In genomic region chr6:71533939-71534379, GRCh38 we compare ENCODE assay signal across 8 cellular contexts.
DNase-seq lines count a peak whose midpoint lies in the region; ATAC-seq and TF ChIP-seq lines count a peak whose summit lies in the region.

No MANE protein-coding gene starts in this region.

- TF ChIP-seq CTCF in PC-9 (conservative IDR thresholded peaks at IDR 0.05) (peak; percentile 81), fibroblast of pulmonary artery (IDR thresholded peaks at IDR 0.05; ENCODE audit: low read length, missing control alignments) (peak; percentile 60), tibial artery (IDR thresholded peaks at IDR 0.05) (peak; percentile 65)

- POLR2A ChIA-PET in PC-9 (lab: Charles Lee; ENCODE audit: unreplicated experiment), result no interaction called here

- no peaks in the 10 kb centered on the region for H3K9me2 ChIP-seq in PC-9 (ENCODE audit: insufficient read depth)

- H3F3A ChIP-seq in PC-9 (ENCODE audit: insufficient read depth, low read depth), result 0 out of 2 replicates have a peak, but pooled peaks cover 5% of the 10 kb centered on the region

- H3K4me2 ChIP-seq in PC-9, result no peak overlapping the region

- DNase-seq in NOMO-1 treated with DMSO at 0.1 percent for 48 hours (lab: John Stamatoyannopoulos, UW; ENCODE audit: unreplicated experiment) (peak; percentile 2), NOMO-1 treated with dmso at 0.1 percent for 144 hours (lab: John Stamatoyannopoulos, UW; ENCODE audit: unreplicated experiment) (no peak), PC-9 (no peak), fibroblast of pulmonary artery (ENCODE audit: low read depth) (peak; percentile 64), tibial artery (no peak)
- no peak for DNase-seq in stimulated activated CD8-positive, alpha-beta memory T cell treated with anti-CD3 and anti-CD28 coated beads, Interleukin-4, amount 100 ng/mL, for 48 hours

- no peaks in the 10 kb centered on the region for H4K20me1 ChIP-seq in PC-9 (ENCODE audit: insufficient read depth)

- H3K27me3 ChIP-seq in PC-9 (ENCODE audit: insufficient read depth, low read depth) (no peaks in the 10 kb centered on the region), tibial artery (no peaks in the 10 kb centered on the region)

- ATAC-seq in GM21360 (IDR thresholded peaks at IDR 0.05; ENCODE audit: unreplicated experiment), result no peak
- ATAC-seq in HG02759 (IDR thresholded peaks at IDR 0.05; ENCODE audit: unreplicated experiment), result no peak

- no peaks in the 10 kb centered on the region for H3K79me2 ChIP-seq in PC-9 (ENCODE audit: low read depth)

- no TSS peak for BruUV-seq in PC-9 (replicated peaks; lab: Mats Ljungman, UMichigan)

- H3K4me1 ChIP-seq in PC-9 (replicated peaks; ENCODE audit: insufficient read depth), result peaks cover 10% of the 10 kb centered on the region
- H3K4me1 ChIP-seq in tibial artery, result peaks cover 0 to 9% (median 6%) of the 10 kb centered on the region in 4 donors

- H3K27ac ChIP-seq in PC-9 (no peak overlapping the region), tibial artery (no peak overlapping the region)

- H3K36me3 ChIP-seq in PC-9 (ENCODE audit: low read depth), result no peaks in the 10 kb centered on the region
- no peaks in the 10 kb centered on the region for H3K36me3 ChIP-seq in tibial artery

- no peak overlapping the region for H2AFZ ChIP-seq in PC-9

- CTCF ChIA-PET in PC-9 (lab: Charles Lee), result interaction anchor here (0.6 kb wide), 2 partner anchors 412 to 1534 kb away, joined by 3 read pairs; no protein-coding TSS in a partner anchor

- intact Hi-C loops in PC-9 (cut with micrococcal nuclease; ENCODE audit: unreplicated experiment), result loop anchor here (1.0 to 10.0 kb wide), 2 partner anchors 551 to 1651 kb away; no protein-coding TSS in a partner anchor
- intact Hi-C loops in tibial artery (cut with DNase I; ENCODE audit: low total_unique reads), result loop anchor here (5.0 kb wide), 1 partner anchor 548 kb away; no protein-coding TSS in a partner anchor

- H3K4me3 ChIP-seq in PC-9, result no peak overlapping the region
- no peak overlapping the region for H3K4me3 ChIP-seq in fibroblast of pulmonary artery (replicated peaks; ENCODE audit: low read depth, low read length)
- no peak overlapping the region for H3K4me3 ChIP-seq in tibial artery

- H3K9me3 ChIP-seq in PC-9 (ENCODE audit: insufficient read depth, low read depth), result no peaks in the 10 kb centered on the region
- H3K9me3 ChIP-seq in tibial artery, result no peaks in the 10 kb centered on the region

Comparison
In these comparisons a context has a peak if more than half of its experiments do, and no peak if none do; other contexts are left out.
1. DNase-seq: peak in NOMO-1 treated with DMSO at 0.1 percent for 48 hours (single experiment) and fibroblast of pulmonary artery (single experiment); none in NOMO-1 treated with dmso at 0.1 percent for 144 hours (single experiment), PC-9 (0 of 2), tibial artery (0 of 2) and stimulated activated CD8-positive, alpha-beta memory T cell treated with anti-CD3 and anti-CD28 coated beads, Interleukin-4, amount 100 ng/mL, for 48 hours (single experiment).
2. Peak in every context shown above with its lines, with median percentiles within 50 percentile points of each other: CTCF ChIP-seq.